ENCODE assay signal across 8 cellular contexts in genomic region chr7:22528537-22528936, GRCh38. TPM values are rescaled to one million over a fixed set of nuclear protein-coding genes. Genes with fewer than 3 reads are reported as not detected.
DNase-seq lines count a peak whose midpoint lies in the region; ATAC-seq, FAIRE-seq and TF ChIP-seq lines count a peak whose summit lies in the region.
"Not testable (repeated sequence)": the region's sequence is repeated elsewhere in the genome, so short reads cannot be mapped to it uniquely, and the experiment has no call there.
"Had no signal": no experiment of that assay in that cellular context is flagged by ENCODE, and none has a peak within 500 bp of the region (broad histone marks: within the 10 kb centered on the region; RNA-seq: fewer than 3 reads in every experiment).

No MANE protein-coding gene starts in this region.

- not testable (repeated sequence) for ATAC-seq in WTC11, HepG2

- peaks cover 12% of the 10 kb centered on the region for H3K4me1 Mint-ChIP-seq in WTC11

- H3K9me3 Mint-ChIP-seq in WTC11 = peaks cover 25% of the 10 kb centered on the region

- WGBS in HepG2 (ENCODE audit: low lambda C conversion rate) = 40% methylated on average over 1 of the region's 14 CpGs

- H3K9me3 ChIP-seq in HepG2 (ENCODE audit: low read length) = not testable (repeated sequence)

- H3K4me2 ChIP-seq in HepG2 (ENCODE audit: low read depth, low read length) = not testable (repeated sequence)

- in situ Hi-C loops in HepG2 (cut with HindIII; ENCODE audit: extremely low pct_ligation_motif_present, low pct_unique_long_range_greater_than_20kb) = not testable (repeated sequence)

- TF ChIP-seq RAD21 in HepG2 (CRISPR knock-in tag; IDR thresholded peaks at IDR 0.05) = not testable (repeated sequence)

- not testable (repeated sequence) for FAIRE-seq in HepG2 (lab: Jason Lieb, UNC)

- H3K4me3 ChIP-seq in HepG2 (replicated peaks in 1 of 3; ENCODE audit: insufficient read depth in 1 of 3, low read depth in 2 of 3, low read length in 3 of 3) = not testable (repeated sequence)

- H3K27ac Mint-ChIP-seq in WTC11 = not testable (repeated sequence)

- H3K36me3 ChIP-seq in HepG2 (replicated peaks in 1 of 2; ENCODE audit: control insufficient read depth in 1 of 2, insufficient read depth in 2 of 2, low read length in 2 of 2) = not testable (repeated sequence)

- not testable (repeated sequence) for H3K4me3 Mint-ChIP-seq in WTC11

- not testable (repeated sequence) for TF ChIP-seq POLR2A in HepG2 (IDR thresholded peaks at IDR 0.05; ENCODE audit: insufficient read depth in 1 of 2, low read depth in 2 of 2, low read length in 2 of 2)

- CTCF ChIA-PET in WTC11 (lab: Charles Lee); HepG2 (lab: Yijun Ruan, JAX; ENCODE audit: low intra/inter-chr PET ratio, low total read pairs): not testable (repeated sequence)

- not testable (repeated sequence) for H3K27me3 Mint-ChIP-seq in WTC11 (ENCODE audit: low read depth)

- not testable (repeated sequence) for H3K9ac ChIP-seq in HepG2 (ENCODE audit: insufficient read depth, low read depth, low read length)

- not testable (repeated sequence) for BruUV-seq in HepG2 (replicated peaks; lab: Mats Ljungman, UMichigan)

- H3K27me3 ChIP-seq in HepG2 (ENCODE audit: control insufficient read depth in 1 of 2, insufficient read depth in 2 of 2, low read length in 2 of 2) = not testable (repeated sequence)

- not testable (repeated sequence) for TF ChIP-seq EP300 in HepG2 (IDR thresholded peaks at IDR 0.05; ENCODE audit: low read depth in 2 of 2, low read length in 2 of 2); HepG2 (CRISPR knock-in tag; IDR thresholded peaks at IDR 0.05; ENCODE audit: borderline replicate concordance)

- intact Hi-C loops in HepG2 (cut with micrococcal nuclease; ENCODE audit: unreplicated experiment) = not testable (repeated sequence)

- not testable (repeated sequence) for H3K79me2 ChIP-seq in HepG2 (ENCODE audit: insufficient read depth, low read length)

- peak; percentile 45 for DNase-seq in WTC11 (ENCODE audit: low spot score)
- DNase-seq in HepG2 (ENCODE audit: low spot score) = not testable (repeated sequence)

- H2AFZ ChIP-seq in HepG2 (ENCODE audit: low read length) = not testable (repeated sequence)

- H4K20me1 ChIP-seq in HepG2 (ENCODE audit: insufficient read depth, low read length) = not testable (repeated sequence)

- not testable (repeated sequence) for H3K27ac ChIP-seq in HepG2 (ENCODE audit: extremely low read length, insufficient read depth, low read length)

- not testable (repeated sequence) for TF ChIP-seq CTCF in WTC11 (IDR thresholded peaks at IDR 0.05); HepG2 (CRISPR knock-in tag; IDR thresholded peaks at IDR 0.05)

- peaks cover 20% of the 10 kb centered on the region for H3K36me3 Mint-ChIP-seq in WTC11

- not testable (repeated sequence) for H3K4me1 ChIP-seq in HepG2 (ENCODE audit: insufficient read depth, low read length)

- POLR2A ChIA-PET in WTC11 (lab: Charles Lee); HepG2 (lab: Yijun Ruan, JAX): not testable (repeated sequence)

TF ChIP-seq in WTC11, 78 proteins besides CTCF, POLR2A, EP300 and RAD21:
- TF ChIP-seq FOXK1 (CRISPR knock-in tag; IDR thresholded peaks at IDR 0.05) = peak; percentile 32; the same call in 1 of the 2 replicates
TF ChIP-seq in WTC11: peak in this region for 1; not testable (repeated sequence) for 77.

TF ChIP-seq in HepG2, 621 proteins besides CTCF, POLR2A, EP300 and RAD21:
- peak; percentile 12; the same call in 1 of the 2 replicates for TF ChIP-seq FOXA3 (CRISPR knock-in tag; IDR thresholded peaks at IDR 0.05)
- TF ChIP-seq, protein P1, sequence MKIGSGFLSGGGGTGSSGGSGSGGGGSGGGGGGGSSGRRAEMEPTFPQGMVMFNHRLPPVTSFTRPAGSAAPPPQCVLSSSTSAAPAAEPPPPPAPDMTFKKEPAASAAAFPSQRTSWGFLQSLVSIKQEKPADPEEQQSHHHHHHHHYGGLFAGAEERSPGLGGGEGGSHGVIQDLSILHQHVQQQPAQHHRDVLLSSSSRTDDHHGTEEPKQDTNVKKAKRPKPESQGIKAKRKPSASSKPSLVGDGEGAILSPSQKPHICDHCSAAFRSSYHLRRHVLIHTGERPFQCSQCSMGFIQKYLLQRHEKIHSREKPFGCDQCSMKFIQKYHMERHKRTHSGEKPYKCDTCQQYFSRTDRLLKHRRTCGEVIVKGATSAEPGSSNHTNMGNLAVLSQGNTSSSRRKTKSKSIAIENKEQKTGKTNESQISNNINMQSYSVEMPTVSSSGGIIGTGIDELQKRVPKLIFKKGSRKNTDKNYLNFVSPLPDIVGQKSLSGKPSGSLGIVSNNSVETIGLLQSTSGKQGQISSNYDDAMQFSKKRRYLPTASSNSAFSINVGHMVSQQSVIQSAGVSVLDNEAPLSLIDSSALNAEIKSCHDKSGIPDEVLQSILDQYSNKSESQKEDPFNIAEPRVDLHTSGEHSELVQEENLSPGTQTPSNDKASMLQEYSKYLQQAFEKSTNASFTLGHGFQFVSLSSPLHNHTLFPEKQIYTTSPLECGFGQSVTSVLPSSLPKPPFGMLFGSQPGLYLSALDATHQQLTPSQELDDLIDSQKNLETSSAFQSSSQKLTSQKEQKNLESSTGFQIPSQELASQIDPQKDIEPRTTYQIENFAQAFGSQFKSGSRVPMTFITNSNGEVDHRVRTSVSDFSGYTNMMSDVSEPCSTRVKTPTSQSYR (CRISPR knock-in tag; IDR thresholded peaks at IDR 0.05; ENCODE audit: borderline replicate concordance) = peak; percentile 69; the same call in 1 of the 2 replicates
- TF ChIP-seq FOXA1 (IDR thresholded peaks at IDR 0.05) = not testable (repeated sequence)
- peak; percentile 52 for TF ChIP-seq FOXA1 (CRISPR knock-in tag; IDR thresholded peaks at IDR 0.05)

RNA-seq across cellular contexts. Expression of gene STEAP1B, which starts 28.5 kb away (rescaled TPM):
- total RNA-seq in WTC11 (2021) = 5.4 to 6.3 TPM (median 5.5 TPM) in 3 replicates
- total RNA-seq in HepG2 (2016; rRNA removed; fragmentation: Illumina TruSeq; extraction: Trizol) = not detected in 2 replicates
- total RNA-seq in HepG2 (2016; cell fraction: cytosol; rRNA removed; fragmentation: Illumina TruSeq; extraction: Trizol; ENCODE audit: low read depth) = not detected in 2 replicates
- total RNA-seq in HepG2 (2016; cell fraction: insoluble cytoplasmic fraction; rRNA removed; fragmentation: Illumina TruSeq; extraction: Trizol) = not detected in 2 replicates
- not detected in 2 replicates for total RNA-seq in HepG2 (2016; cell fraction: membrane; rRNA removed; fragmentation: Illumina TruSeq; extraction: Trizol)
- total RNA-seq in HepG2 (2016; cell fraction: nucleus; rRNA removed; fragmentation: Illumina TruSeq; extraction: Trizol) = not detected in 2 replicates
- polyA plus RNA-seq in HepG2 (2011; rRNA removed) = not detected in 2 replicates
- not detected in 2 replicates for polyA plus RNA-seq in HepG2 (2011; cell fraction: cytosol; rRNA removed)
- polyA plus RNA-seq in HepG2 (2011; cell fraction: nucleus; rRNA removed) = not detected in 2 replicates
- polyA plus RNA-seq in HepG2 (2012) = not detected in 2 replicates
- polyA plus RNA-seq in HepG2 (2016; cell fraction: cytosol; fragmentation: Illumina TruSeq; extraction: Trizol; ENCODE audit: low read depth) = not detected in 2 replicates
- not detected in 2 replicates for polyA plus RNA-seq in HepG2 (2016; cell fraction: insoluble cytoplasmic fraction; fragmentation: Illumina TruSeq; extraction: Trizol; ENCODE audit: low read depth)
- polyA plus RNA-seq in HepG2 (2016; cell fraction: membrane; fragmentation: Illumina TruSeq; extraction: Trizol; ENCODE audit: low read depth) = not detected in 2 replicates
- polyA plus RNA-seq in HepG2 (2016; cell fraction: nucleus; fragmentation: Illumina TruSeq; extraction: Trizol; ENCODE audit: insufficient read depth, low read depth) = not detected in 2 replicates
- 0.58 TPM in 1 of 2 replicates, not detected in the other for polyA minus RNA-seq in HepG2 (2011; rRNA and poly(A)+ RNA removed; ENCODE audit: low replicate concordance)
- polyA minus RNA-seq in HepG2 (2011; cell fraction: cytosol; rRNA and poly(A)+ RNA removed) = not detected in 2 replicates
- polyA minus RNA-seq in HepG2 (2011; cell fraction: nucleus; rRNA and poly(A)+ RNA removed) = 0.37 TPM in 1 of 2 replicates, not detected in the other
- total RNA-seq: A172; CD4-positive, alpha-beta memory T cell; CD4-positive, alpha-beta T cell; CD4-positive, CD25-positive, alpha-beta regulatory T cell; CD8-positive, alpha-beta T cell had no signal
- polyA plus RNA-seq: CD4-positive, alpha-beta memory T cell; CD4-positive, CD25-positive, alpha-beta regulatory T cell; CD8-positive, alpha-beta memory T cell had no signal
